Comparison of ENCODE assay signal across 22 cellular contexts in genomic region chr1:246534114-246534513, GRCh38.
"Had no signal": no experiment of that assay in that cellular context is flagged by ENCODE, and none has a peak within 500 bp of the region (broad histone marks: within the 10 kb centered on the region; RNA-seq: fewer than 3 reads in every experiment).

No MANE protein-coding gene starts in this region.

- H3K27ac ChIP-seq: adrenal gland, ascending aorta, brain microvascular endothelial cell, foreskin keratinocyte, left ventricle myocardium inferior, prostate gland, spleen, thoracic aorta had no signal

- H3K4me1 ChIP-seq: adrenal gland, ascending aorta, foreskin keratinocyte, left ventricle myocardium inferior, prostate gland, spleen had no signal

- H3K9me3 ChIP-seq: adrenal gland, prostate gland had no signal

- H3K36me3 ChIP-seq: adrenal gland, ascending aorta, brain microvascular endothelial cell, prostate gland, thoracic aorta had no signal

- H3K4me3 ChIP-seq: adrenal gland, ascending aorta, left ventricle myocardium inferior, prostate gland, spleen, thoracic aorta had no signal

- H3K27me3 ChIP-seq: adrenal gland, ascending aorta, brain microvascular endothelial cell, spleen had no signal

- ATAC-seq: activated CD4-positive, alpha-beta T cell treated with anti-CD3 and anti-CD28 coated beads for 36 hours; activated T-cell treated with anti-CD3 and anti-CD28 coated beads, Interleukin-2, amount 50 U/mL, for 4 hours; foreskin keratinocyte; natural killer cell treated with Interleukin-12 subunit alpha and Interleukin-12 subunit beta and Interleukin-15 and Interleukin-18, amount 100 ng/mL, for 72 hours had no signal

- DNase-seq: activated B cell treated with CpG ODN at 0.5 μM for 24 hours; activated CD4-positive, alpha-beta T cell treated with anti-CD3 and anti-CD28 coated beads for 36 hours; activated CD4-positive, alpha-beta T cell treated with anti-CD3 and anti-CD28 coated beads, Interleukin-2, amount 50 U/mL, for 48 hours; activated CD8-positive, alpha-beta memory T cell treated with anti-CD3 and anti-CD28 coated beads, Interleukin-2, amount 50 U/mL, for 48 hours; activated naive CD4-positive, alpha-beta T cell; activated T-cell treated with anti-CD3 and anti-CD28 coated beads, Interleukin-2, amount 50 U/mL, for 4 hours; adrenal gland; brain microvascular endothelial cell; caudate nucleus; dermis blood vessel endothelial cell; effector CD8-positive, alpha-beta T cell; erythroblast; foreskin keratinocyte; left ventricle myocardium inferior; spleen; stimulated activated CD4-positive, alpha-beta T cell treated with anti-CD3 and anti-CD28 coated beads, Interleukin-4, amount 100 ng/mL, for 24 hours; stimulated activated naive CD4-positive, alpha-beta T cell treated with Interleukin-2 at 50 U/mL for 16 hours; T1000 had no signal
